Comparison of ENCODE assay signal across 14 cellular contexts in the genomic region with DNA sequence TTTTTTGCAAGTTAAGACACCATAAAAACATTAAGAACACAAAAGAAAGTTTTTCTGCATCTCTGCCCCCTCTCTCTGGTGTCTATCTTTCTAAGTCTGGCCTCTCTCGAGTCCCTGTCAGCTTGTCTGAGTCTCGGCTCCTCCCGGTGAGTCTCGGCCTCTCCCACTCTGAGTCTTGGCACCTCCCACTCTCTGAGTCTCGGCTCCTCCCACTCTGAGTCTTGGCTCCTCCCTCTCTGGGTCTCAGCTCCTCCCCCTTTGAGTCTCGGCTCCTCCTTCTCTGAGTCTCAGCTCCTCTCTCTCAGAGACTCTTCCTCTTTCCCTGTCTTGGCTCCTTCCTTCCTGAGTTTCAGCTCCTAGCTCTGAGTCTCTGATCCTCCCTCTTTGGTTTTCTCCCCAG.
DNase-seq lines count a peak whose midpoint lies in the region; ATAC-seq, FAIRE-seq and TF ChIP-seq lines count a peak whose summit lies in the region.
"Had no signal": no experiment of that assay in that cellular context is flagged by ENCODE, and none has a peak within 500 bp of the region (broad histone marks: within the 10 kb centered on the region; RNA-seq: fewer than 3 reads in every experiment).

No MANE protein-coding gene starts in this region.

- FAIRE-seq in HepG2 (lab: Jason Lieb, UNC), result no peak
- FAIRE-seq: TTC549 had no signal

- peaks cover 0 to 10% of the 10 kb centered on the region in 2 experiments; a peak in 1 of 5 replicates for H3K27me3 ChIP-seq in HepG2 (ENCODE audit: control insufficient read depth in 1 of 2, insufficient read depth in 2 of 2, low read length in 2 of 2)
- H3K27me3 ChIP-seq: BE2C had no signal

- no peak overlapping the region for H2AFZ ChIP-seq in HepG2 (ENCODE audit: low read length)

- TF ChIP-seq RAD21 in HepG2 (CRISPR knock-in tag; IDR thresholded peaks at IDR 0.05), result no peak

- no peak overlapping the region for H3K27ac Mint-ChIP-seq in activated naive CD4-positive, alpha-beta T cell treated with anti-CD3 and anti-CD28 coated beads, Interleukin-2, amount 50 U/mL, for 72 hours

- intact Hi-C loops in HepG2 (cut with micrococcal nuclease; ENCODE audit: unreplicated experiment), result no loop called here

- no peaks in the 10 kb centered on the region for H3K9me3 ChIP-seq in HepG2 (ENCODE audit: low read length)
- H3K9me3 ChIP-seq: BE2C had no signal

- no peak overlapping the region for H3K4me2 ChIP-seq in HepG2 (ENCODE audit: low read depth, low read length)

- H3K36me3 ChIP-seq in HepG2 (replicated peaks in 1 of 2; ENCODE audit: control insufficient read depth in 1 of 2, insufficient read depth in 2 of 2, low read length in 2 of 2), result no peaks in the 10 kb centered on the region
- H3K36me3 ChIP-seq: BE2C had no signal

- H3K79me2 ChIP-seq in HepG2 (ENCODE audit: insufficient read depth, low read length), result no peaks in the 10 kb centered on the region

- TF ChIP-seq CTCF in NB4 (IDR thresholded peaks at IDR 0.05; ENCODE audit: low read depth, low read length) (no peak), epithelial cell of esophagus (IDR thresholded peaks at IDR 0.05; ENCODE audit: insufficient read depth, low read depth, low read length, missing control alignments) (no peak), HepG2 (CRISPR knock-in tag; IDR thresholded peaks at IDR 0.05) (no peak)

- no peak for DNase-seq in activated naive CD4-positive, alpha-beta T cell treated with anti-CD3 and anti-CD28 coated beads, Interleukin-2, amount 50 U/mL, for 72 hours (ENCODE audit: low spot score in 2 of 2)
- DNase-seq in activated naive CD4-positive, alpha-beta T cell (lab: John Stamatoyannopoulos, UW), result no peak
- peak; percentile 48 for DNase-seq in NB4 (ENCODE audit: low read depth)
- peak; percentile 25 for DNase-seq in epithelial cell of esophagus (ENCODE audit: low read depth)
- peak; percentile 17 for DNase-seq in ureter (ENCODE audit: low spot score)
- DNase-seq in HepG2 (ENCODE audit: low spot score), result no peak
- no peak for DNase-seq in hypothalamus (lab: John Stamatoyannopoulos, UW)
- no peak for DNase-seq in NCI-H2227 (lab: John Stamatoyannopoulos, UW; ENCODE audit: unreplicated experiment)
- DNase-seq: BE2C; GOT3; left ventricle myocardium superior; Right ventricle myocardium superior; stimulated activated CD4-positive, alpha-beta T cell treated with anti-CD3 and anti-CD28 coated beads, Interleukin-12 subunit alpha, Interleukin-12 subunit beta, amount 100 ng/mL, for 4 hours had no signal

- H3K27ac ChIP-seq in HepG2 (ENCODE audit: extremely low read length, insufficient read depth, low read length), result no peak overlapping the region

- WGBS in HepG2 (ENCODE audit: low lambda C conversion rate), result 34% methylated on average over 6 of the region's 6 CpGs

- H3K4me3 ChIP-seq in NB4 (ENCODE audit: low read depth, low read length), result no peak overlapping the region
- H3K4me3 ChIP-seq in epithelial cell of esophagus (ENCODE audit: low read length), result no peak overlapping the region
- H3K4me3 ChIP-seq in HepG2 (replicated peaks in 1 of 3; ENCODE audit: insufficient read depth in 1 of 3, low read depth in 2 of 3, low read length in 3 of 3), result no peak overlapping the region

- no peaks in the 10 kb centered on the region for H3K4me1 ChIP-seq in HepG2 (ENCODE audit: insufficient read depth, low read length)
- H3K4me1 ChIP-seq: BE2C had no signal

- POLR2A ChIA-PET in HepG2 (lab: Yijun Ruan, JAX), result no interaction called here

- TF ChIP-seq EP300 in HepG2 (IDR thresholded peaks at IDR 0.05; ENCODE audit: low read depth in 2 of 2, low read length in 2 of 2) (no peak), HepG2 (CRISPR knock-in tag; IDR thresholded peaks at IDR 0.05; ENCODE audit: borderline replicate concordance) (no peak)

- ATAC-seq in activated naive CD4-positive, alpha-beta T cell treated with anti-CD3 and anti-CD28 coated beads, Interleukin-2, amount 50 U/mL, for 72 hours, result peak; percentile 39 to 46
- ATAC-seq in HepG2, result no peak
- ATAC-seq: left ventricle myocardium superior had no signal

- no peaks in the 10 kb centered on the region for H3K36me3 Mint-ChIP-seq in activated naive CD4-positive, alpha-beta T cell treated with anti-CD3 and anti-CD28 coated beads, Interleukin-2, amount 50 U/mL, for 72 hours

- no peaks in the 10 kb centered on the region for H4K20me1 ChIP-seq in HepG2 (ENCODE audit: insufficient read depth, low read length)

- TF ChIP-seq POLR2A in NB4 (IDR thresholded peaks at IDR 0.05; ENCODE audit: extremely low read depth, insufficient read length) (no peak), HepG2 (IDR thresholded peaks at IDR 0.05; ENCODE audit: insufficient read depth in 1 of 2, low read depth in 2 of 2, low read length in 2 of 2) (no peak)

- CTCF ChIA-PET in HepG2 (lab: Yijun Ruan, JAX; ENCODE audit: low intra/inter-chr PET ratio, low total read pairs), result no interaction called here

- BruUV-seq in HepG2 (replicated peaks; lab: Mats Ljungman, UMichigan), result no TSS peak

- no peak overlapping the region for H3K9ac ChIP-seq in HepG2 (ENCODE audit: insufficient read depth, low read depth, low read length)

- in situ Hi-C loops in HepG2 (cut with HindIII; ENCODE audit: extremely low pct_ligation_motif_present, low pct_unique_long_range_greater_than_20kb), result no loop called here

- H3K9me3 Mint-ChIP-seq in activated naive CD4-positive, alpha-beta T cell treated with anti-CD3 and anti-CD28 coated beads, Interleukin-2, amount 50 U/mL, for 72 hours, result no peaks in the 10 kb centered on the region

TF ChIP-seq in HepG2, 621 proteins besides CTCF, POLR2A, EP300 and RAD21:
- TF ChIP-seq ZUFSP (CRISPR knock-in tag; IDR thresholded peaks at IDR 0.05; ENCODE audit: borderline replicate concordance) (no peak), NR2C2 (CRISPR knock-in tag; IDR thresholded peaks at IDR 0.05; ENCODE audit: borderline replicate concordance) (no peak), ZZZ3 (CRISPR knock-in tag; IDR thresholded peaks at IDR 0.05; ENCODE audit: borderline replicate concordance) (no peak), NR2F1 (CRISPR knock-in tag; IDR thresholded peaks at IDR 0.05) (no peak), ZNF790 (CRISPR knock-in tag; IDR thresholded peaks at IDR 0.05; ENCODE audit: borderline replicate concordance) (no peak), MEF2D (CRISPR knock-in tag; IDR thresholded peaks at IDR 0.05) (no peak), RARG (CRISPR knock-in tag; IDR thresholded peaks at IDR 0.05; ENCODE audit: low read depth) (no peak), ZNF17 (CRISPR knock-in tag; IDR thresholded peaks at IDR 0.05) (no peak), BORCS8-MEF2B (CRISPR knock-in tag; IDR thresholded peaks at IDR 0.05) (no peak), MAZ (IDR thresholded peaks at IDR 0.05; ENCODE audit: borderline replicate concordance, low read depth, low read length) (no peak), MAZ (CRISPR knock-in tag; IDR thresholded peaks at IDR 0.05; ENCODE audit: low read depth) (no peak), NR0B2 (CRISPR knock-in tag; IDR thresholded peaks at IDR 0.05) (no peak), SMARCE1 (IDR thresholded peaks at IDR 0.05; ENCODE audit: borderline replicate concordance) (no peak), JUNB (CRISPR knock-in tag; IDR thresholded peaks at IDR 0.05; ENCODE audit: borderline replicate concordance) (no peak)

Comparison
In these comparisons a context has a peak if more than half of its experiments do, and no peak if none do; other contexts are left out.
1. DNase-seq: peak in NB4 (single experiment), epithelial cell of esophagus (single experiment) and ureter (single experiment); none in activated naive CD4-positive, alpha-beta T cell treated with anti-CD3 and anti-CD28 coated beads, Interleukin-2, amount 50 U/mL, for 72 hours (0 of 2), activated naive CD4-positive, alpha-beta T cell (0 of 4), HepG2 (single experiment), hypothalamus (0 of 51) and NCI-H2227 (single experiment).